ENCODE assay signal across 13 cellular contexts in genomic region chr15:74006774-74007639, GRCh38. TPM values are rescaled to one million over a fixed set of nuclear protein-coding genes. Genes with fewer than 3 reads are reported as not detected.
DNase-seq lines count a peak whose midpoint lies in the region; ATAC-seq and TF ChIP-seq lines count a peak whose summit lies in the region.
"Had no signal": no experiment of that assay in that cellular context is flagged by ENCODE, and none has a peak within 500 bp of the region (broad histone marks: within the 10 kb centered on the region; RNA-seq: fewer than 3 reads in every experiment).

No MANE protein-coding gene starts in this region.

- H3K4me1 Mint-ChIP-seq in natural killer cell (peaks cover 63 to 64% of the 10 kb centered on the region in 2 donors), endodermal cell (peaks cover 9% of the 10 kb centered on the region), progenitor cell of endocrine pancreas (ENCODE audit: low read depth) (peaks cover 2% of the 10 kb centered on the region)

- no peak overlapping the region for H3K4me3 Mint-ChIP-seq in natural killer cell
- no peak overlapping the region for H3K4me3 Mint-ChIP-seq in endodermal cell
- H3K4me3 Mint-ChIP-seq in progenitor cell of endocrine pancreas (ENCODE audit: low read depth), result no peak overlapping the region

- WGBS in endodermal cell (ENCODE audit: insufficient coverage in 1 of 2, insufficient read length in 1 of 2), 2 experiments, result 91 to 96% methylated on average over 9 to 11 of the region's 11 CpGs

- H3K27me3 ChIP-seq in left ventricle myocardium inferior (ENCODE audit: low read depth) (no peaks in the 10 kb centered on the region), vagina (no peaks in the 10 kb centered on the region), endodermal cell (ENCODE audit: control insufficient read depth, insufficient read depth, low read length, poor library complexity, severe bottlenecking) (no peaks in the 10 kb centered on the region)
- H3K27me3 ChIP-seq: MG63 had no signal

- ATAC-seq in left cardiac atrium, result no peak
- peak; percentile 66 to 80 for ATAC-seq in activated naive CD4-positive, alpha-beta T cell treated with anti-CD3 and anti-CD28 coated beads, Interleukin-2, amount 50 U/mL, for 72 hours
- no peak for ATAC-seq in natural killer cell
- ATAC-seq in GM21528 (IDR thresholded peaks at IDR 0.05; ENCODE audit: low FRiP score, unreplicated experiment), result no peak

- peak overlapping the region; percentile 88 to 97 for H3K27ac Mint-ChIP-seq in activated naive CD4-positive, alpha-beta T cell treated with anti-CD3 and anti-CD28 coated beads, Interleukin-2, amount 50 U/mL, for 72 hours
- H3K27ac Mint-ChIP-seq in natural killer cell (peak overlapping the region; percentile 55 to 64), endodermal cell (no peak overlapping the region), progenitor cell of endocrine pancreas (no peak overlapping the region)

- H3K9me3 ChIP-seq in left ventricle myocardium inferior (replicated peaks) (no peaks in the 10 kb centered on the region), vagina (no peaks in the 10 kb centered on the region), endodermal cell (ENCODE audit: control insufficient read depth, low read length) (no peaks in the 10 kb centered on the region)

- peak overlapping the region; percentile 67 for H3K27ac ChIP-seq in left ventricle myocardium inferior (replicated peaks)
- peak overlapping the region; percentile 65 for H3K27ac ChIP-seq in vagina
- H3K27ac ChIP-seq in endodermal cell (ENCODE audit: low read depth, low read length), result no peak overlapping the region

- TF ChIP-seq CTCF in left ventricle myocardium inferior (IDR thresholded peaks at IDR 0.05; ENCODE audit: borderline replicate concordance) (peak; percentile 10), natural killer cell (IDR thresholded peaks at IDR 0.05) (no peak), vagina (IDR thresholded peaks at IDR 0.05) (no peak), endodermal cell (conservative IDR thresholded peaks at IDR 0.05) (no peak), progenitor cell of endocrine pancreas (IDR thresholded peaks at IDR 0.05; ENCODE audit: unreplicated experiment) (no peak)

- intact Hi-C loops in left ventricle myocardium inferior (cut with micrococcal nuclease), result no loop called here
- intact Hi-C loops in left cardiac atrium (cut with DNase I), result no loop called here
- intact Hi-C loops in natural killer cell (cut with micrococcal nuclease), result no loop called here
- intact Hi-C loops in vagina (cut with DNase I), result no loop called here

- H3K36me3 ChIP-seq in left ventricle myocardium inferior, result peaks cover 33% of the 10 kb centered on the region
- H3K36me3 ChIP-seq in vagina, result peaks cover 0 to 19% of the 10 kb centered on the region in 2 donors
- peaks cover 25% of the 10 kb centered on the region for H3K36me3 ChIP-seq in endodermal cell (ENCODE audit: control insufficient read depth, insufficient read depth, low read length)

- H3K36me3 Mint-ChIP-seq in activated naive CD4-positive, alpha-beta T cell treated with anti-CD3 and anti-CD28 coated beads, Interleukin-2, amount 50 U/mL, for 72 hours, result peaks cover 29 to 71% of the 10 kb centered on the region in 2 donors
- H3K36me3 Mint-ChIP-seq in natural killer cell (peaks cover 7% of the 10 kb centered on the region), endodermal cell (ENCODE audit: low read depth) (peaks cover 42% of the 10 kb centered on the region), progenitor cell of endocrine pancreas (ENCODE audit: insufficient read depth) (peaks cover 12% of the 10 kb centered on the region)

- H3K4me1 ChIP-seq in left ventricle myocardium inferior (peaks cover 76% of the 10 kb centered on the region), vagina (peaks cover 71% of the 10 kb centered on the region), endodermal cell (ENCODE audit: control insufficient read depth, insufficient read depth, low read length) (no peaks in the 10 kb centered on the region)

- peak overlapping the region; percentile 7 for H3K4me3 ChIP-seq in left ventricle myocardium inferior
- H3K4me3 ChIP-seq in vagina, result no peak overlapping the region
- no peak overlapping the region for H3K4me3 ChIP-seq in endodermal cell (ENCODE audit: low read length)
- H3K4me3 ChIP-seq: MG63 had no signal

- H3K27me3 Mint-ChIP-seq in natural killer cell (ENCODE audit: low read depth in 2 of 2) (no peaks in the 10 kb centered on the region), endodermal cell (ENCODE audit: insufficient read depth) (no peaks in the 10 kb centered on the region), progenitor cell of endocrine pancreas (no peaks in the 10 kb centered on the region)

- H3K9me3 Mint-ChIP-seq in activated naive CD4-positive, alpha-beta T cell treated with anti-CD3 and anti-CD28 coated beads, Interleukin-2, amount 50 U/mL, for 72 hours, result peaks cover 4 to 17% of the 10 kb centered on the region in 2 donors
- no peaks in the 10 kb centered on the region for H3K9me3 Mint-ChIP-seq in natural killer cell
- H3K9me3 Mint-ChIP-seq in endodermal cell, result no peaks in the 10 kb centered on the region
- H3K9me3 Mint-ChIP-seq in progenitor cell of endocrine pancreas (ENCODE audit: low read depth), result peaks cover 5% of the 10 kb centered on the region

- H3K9ac ChIP-seq in endodermal cell (ENCODE audit: extremely low read depth, low read length, poor library complexity, severe bottlenecking), result no peak overlapping the region

- no peak for TF ChIP-seq POLR2A in vagina (IDR thresholded peaks at IDR 0.05)

- no peak for DNase-seq in left ventricle myocardium inferior
- no peak for DNase-seq in left cardiac atrium
- DNase-seq in activated naive CD4-positive, alpha-beta T cell treated with anti-CD3 and anti-CD28 coated beads, Interleukin-2, amount 50 U/mL, for 72 hours (ENCODE audit: low spot score in 2 of 2), result peak in 1 of 2 donors; percentile 23
- DNase-seq in natural killer cell, result no peak
- DNase-seq in vagina (ENCODE audit: extremely low spot score in 2 of 2), result no peak
- DNase-seq in endodermal cell, result no peak
- no peak for DNase-seq in progenitor cell of endocrine pancreas (ENCODE audit: low spot score, unreplicated experiment)
- DNase-seq: activated CD4-positive, CD25-positive, alpha-beta regulatory T cell treated with anti-CD3 and anti-CD28 coated beads, Interleukin-2, amount 50 U/mL, for 72 hours; C1 segment of cervical spinal cord; MG63; NCI-H446; SIG-M5 had no signal

RNA-seq across cellular contexts. Expression of gene PML, which starts 12.5 kb away (rescaled TPM):
- 19.1 TPM for total RNA-seq in left ventricle myocardium inferior
- total RNA-seq in left cardiac atrium, result 10 to 100 TPM; 23.4 to 38.7 TPM
- 10 to 100 TPM; 76.3 to 91.7 TPM for total RNA-seq in activated naive CD4-positive, alpha-beta T cell treated with anti-CD3 and anti-CD28 coated beads, Interleukin-2, amount 50 U/mL, for 72 hours
- 10 to 100 TPM; 65.8 to 68.7 (median 67.6) TPM for total RNA-seq in natural killer cell
- 107 TPM for total RNA-seq in vagina
- 10 to 100 TPM; 26.5 to 28.9 TPM for total RNA-seq in endodermal cell
- 25.5 TPM for polyA plus RNA-seq in endodermal cell (2013, experiment 1 of 2)
- 23.7 TPM for polyA plus RNA-seq in endodermal cell (2013, experiment 2 of 2)
- 27.8 and 29.9 TPM in 2 replicates for total RNA-seq in progenitor cell of endocrine pancreas

RNA-seq across cellular contexts. Expression of gene STOML1, which starts 14.9 kb away (rescaled TPM):
- total RNA-seq in left ventricle myocardium inferior (26.1 TPM), left cardiac atrium (10 to 100 TPM; 20.3 to 21.1 TPM), natural killer cell (1 to 10 TPM; 5.6 to 8.2 (median 7.0) TPM), vagina (15.0 TPM), endodermal cell (1 to 10 TPM; 4.4 to 5.5 TPM), progenitor cell of endocrine pancreas (8.0 and 8.7 TPM in 2 replicates)
- 1 to 10 TPM; 5.9 to 7.2 TPM for total RNA-seq in activated naive CD4-positive, alpha-beta T cell treated with anti-CD3 and anti-CD28 coated beads, Interleukin-2, amount 50 U/mL, for 72 hours
- 7.9 TPM for polyA plus RNA-seq in endodermal cell (2013, experiment 1 of 2)
- polyA plus RNA-seq in endodermal cell (2013, experiment 2 of 2), result 6.8 TPM

Comparison
In these comparisons a context has a peak if more than half of its experiments do, and no peak if none do; other contexts are left out.
1. ATAC-seq: peak in activated naive CD4-positive, alpha-beta T cell treated with anti-CD3 and anti-CD28 coated beads, Interleukin-2, amount 50 U/mL, for 72 hours (2 of 2); none in left cardiac atrium (0 of 2), natural killer cell (0 of 3) and GM21528 (single experiment).
2. H3K27ac Mint-ChIP-seq: peak in activated naive CD4-positive, alpha-beta T cell treated with anti-CD3 and anti-CD28 coated beads, Interleukin-2, amount 50 U/mL, for 72 hours (2 of 2) and natural killer cell (2 of 2); none in endodermal cell (single experiment) and progenitor cell of endocrine pancreas (single experiment).